8 cellular contexts compared by ENCODE assay signal in the genomic region with DNA sequence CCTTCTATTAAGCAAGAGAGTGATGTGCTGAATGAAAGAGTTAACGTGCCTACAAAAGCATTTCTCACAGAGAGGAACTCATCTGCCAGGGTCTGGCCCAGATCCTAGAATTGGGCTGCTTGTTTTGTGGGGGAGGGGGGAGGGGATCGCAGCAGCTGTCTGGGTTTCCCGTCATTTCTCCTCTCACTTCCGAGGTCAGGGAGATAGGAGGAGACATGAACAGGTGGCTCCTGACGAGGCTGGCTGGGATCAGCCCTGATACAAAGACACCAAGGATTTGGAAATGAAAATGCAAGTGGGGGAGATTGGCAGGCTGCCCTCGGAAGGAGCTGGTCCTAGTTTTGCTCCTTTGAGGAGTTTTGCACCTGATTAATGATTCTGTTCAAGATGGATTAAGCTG.
DNase-seq lines count a peak whose midpoint lies in the region; ATAC-seq and TF ChIP-seq lines count a peak whose summit lies in the region.

No MANE protein-coding gene starts in this region.

- TF ChIP-seq RAD21 in liver (IDR thresholded peaks at IDR 0.05): peak in 1 of 2 donors; percentile 40

- no peak overlapping the region for H3K9ac ChIP-seq in liver (ENCODE audit: low read depth in 1 of 2, low read length in 2 of 2)

- H3K9me3 ChIP-seq in liver (ENCODE audit: control insufficient read depth in 4 of 4, low read length in 3 of 4): peaks cover 0 to 3% (median 0%) of the 10 kb centered on the region in 4 donors
- H3K9me3 ChIP-seq in uterus: no peaks in the 10 kb centered on the region
- H3K9me3 ChIP-seq in mucosa of descending colon: no peaks in the 10 kb centered on the region

- DNase-seq in Right ventricle myocardium superior (peak; percentile 43), cardiac septum (ENCODE audit: low spot score) (no peak), astrocyte of the hippocampus (ENCODE audit: low read depth, low spot score) (peak; percentile 27), uterus (peak; percentile 19 to 20), middle frontal gyrus (ENCODE audit: extremely low spot score, low spot score) (no peak), mucosa of descending colon (no peak)

- H3K4me3 ChIP-seq in liver (ENCODE audit: low read depth in 1 of 3, low read length in 3 of 3): peak overlapping the region in 1 of 3 donors; percentile 43
- peak overlapping the region in 1 of 2 donors; percentile 20 for H3K4me3 ChIP-seq in uterus
- H3K4me3 ChIP-seq in mucosa of descending colon: no peak overlapping the region

- TF ChIP-seq CTCF in liver (IDR thresholded peaks at IDR 0.05; ENCODE audit: low read depth, low read length, missing input control) (no peak), uterus (IDR thresholded peaks at IDR 0.05) (no peak), mucosa of descending colon (IDR thresholded peaks at IDR 0.05) (no peak)

- 4% methylated on average over 6 of the region's 6 CpGs for WGBS in liver

- intact Hi-C loops in Right ventricle myocardium superior (cut with DNase I) (no loop called here), cardiac septum (cut with DNase I) (no loop called here), uterus (cut with DNase I; ENCODE audit: low total_unique reads) (no loop called here), mucosa of descending colon (cut with DNase I, micrococcal nuclease) (no loop called here)

- H3K4me1 ChIP-seq in liver (ENCODE audit: control insufficient read depth in 4 of 4, insufficient read depth in 4 of 4, low read length in 3 of 4) (peaks cover 0 to 9% (median 5%) of the 10 kb centered on the region in 4 donors), uterus (no peaks in the 10 kb centered on the region), mucosa of descending colon (ENCODE audit: low read depth) (no peaks in the 10 kb centered on the region)

- no peaks in the 10 kb centered on the region for H3K27me3 ChIP-seq in liver (ENCODE audit: control insufficient read depth in 4 of 4, insufficient read depth in 4 of 4, low read length in 3 of 4)
- no peaks in the 10 kb centered on the region for H3K27me3 ChIP-seq in uterus

- peak; percentile 51 for ATAC-seq in Right ventricle myocardium superior (ENCODE audit: poor library complexity)
- ATAC-seq in GM19467 (IDR thresholded peaks at IDR 0.05; ENCODE audit: unreplicated experiment): no peak
- no peak for ATAC-seq in mucosa of descending colon

- no peak for TF ChIP-seq POLR2A in uterus (IDR thresholded peaks at IDR 0.05)

- H3K27ac ChIP-seq in liver (ENCODE audit: low read depth in 1 of 2, low read length in 2 of 2) (no peak overlapping the region), uterus (no peak overlapping the region)

- H3K36me3 ChIP-seq in liver (ENCODE audit: control insufficient read depth in 4 of 4, insufficient read depth in 3 of 4, low read depth in 1 of 4, low read length in 3 of 4) (no peaks in the 10 kb centered on the region), uterus (no peaks in the 10 kb centered on the region), mucosa of descending colon (ENCODE audit: low read depth) (no peaks in the 10 kb centered on the region)

TF ChIP-seq in liver, 16 proteins besides CTCF, POLR2A, EP300 and RAD21:
- no peak for TF ChIP-seq YY1 (IDR thresholded peaks at IDR 0.05)
- TF ChIP-seq JUND (IDR thresholded peaks at IDR 0.05): no peak
- TF ChIP-seq ATF3 (IDR thresholded peaks at IDR 0.05): no peak
- peak in 1 of 2 donors; percentile 61 for TF ChIP-seq RXRA (IDR thresholded peaks at IDR 0.05)
- TF ChIP-seq SP1 (IDR thresholded peaks at IDR 0.05): no peak
- no peak for TF ChIP-seq NR2F2 (IDR thresholded peaks at IDR 0.05)
- no peak for TF ChIP-seq TAF1 (conservative IDR thresholded peaks at IDR 0.05)
- TF ChIP-seq, protein P1, sequence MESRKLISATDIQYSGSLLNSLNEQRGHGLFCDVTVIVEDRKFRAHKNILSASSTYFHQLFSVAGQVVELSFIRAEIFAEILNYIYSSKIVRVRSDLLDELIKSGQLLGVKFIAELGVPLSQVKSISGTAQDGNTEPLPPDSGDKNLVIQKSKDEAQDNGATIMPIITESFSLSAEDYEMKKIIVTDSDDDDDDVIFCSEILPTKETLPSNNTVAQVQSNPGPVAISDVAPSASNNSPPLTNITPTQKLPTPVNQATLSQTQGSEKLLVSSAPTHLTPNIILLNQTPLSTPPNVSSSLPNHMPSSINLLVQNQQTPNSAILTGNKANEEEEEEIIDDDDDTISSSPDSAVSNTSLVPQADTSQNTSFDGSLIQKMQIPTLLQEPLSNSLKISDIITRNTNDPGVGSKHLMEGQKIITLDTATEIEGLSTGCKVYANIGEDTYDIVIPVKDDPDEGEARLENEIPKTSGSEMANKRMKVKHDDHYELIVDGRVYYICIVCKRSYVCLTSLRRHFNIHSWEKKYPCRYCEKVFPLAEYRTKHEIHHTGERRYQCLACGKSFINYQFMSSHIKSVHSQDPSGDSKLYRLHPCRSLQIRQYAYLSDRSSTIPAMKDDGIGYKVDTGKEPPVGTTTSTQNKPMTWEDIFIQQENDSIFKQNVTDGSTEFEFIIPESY (IDR thresholded peaks at IDR 0.05): no peak
- TF ChIP-seq REST (IDR thresholded peaks at IDR 0.05): no peak
- TF ChIP-seq FOXA2 (IDR thresholded peaks at IDR 0.05): no peak
- TF ChIP-seq EGR1 (IDR thresholded peaks at IDR 0.05; ENCODE audit: low read depth in 2 of 2): no peak
- peak; percentile 61 for TF ChIP-seq MAX (IDR thresholded peaks at IDR 0.05)
- TF ChIP-seq FOXA1 (IDR thresholded peaks at IDR 0.05): no peak
- TF ChIP-seq HNF4G (IDR thresholded peaks at IDR 0.05): no peak
- TF ChIP-seq GABPA (IDR thresholded peaks at IDR 0.05 in 1 of 2, conservative IDR thresholded peaks at IDR 0.05 in 1 of 2): peak in 1 of 2 donors; percentile 26
- peak in 1 of 2 donors; percentile 41 for TF ChIP-seq HNF4A (conservative IDR thresholded peaks at IDR 0.05)

Comparison
In these comparisons a context has a peak if more than half of its experiments do, and no peak if none do; other contexts are left out.
1. DNase-seq: peak in Right ventricle myocardium superior (single experiment), astrocyte of the hippocampus (single experiment) and uterus (2 of 2); none in cardiac septum (single experiment), middle frontal gyrus (single experiment) and mucosa of descending colon (0 of 3).